In the genomic region with DNA sequence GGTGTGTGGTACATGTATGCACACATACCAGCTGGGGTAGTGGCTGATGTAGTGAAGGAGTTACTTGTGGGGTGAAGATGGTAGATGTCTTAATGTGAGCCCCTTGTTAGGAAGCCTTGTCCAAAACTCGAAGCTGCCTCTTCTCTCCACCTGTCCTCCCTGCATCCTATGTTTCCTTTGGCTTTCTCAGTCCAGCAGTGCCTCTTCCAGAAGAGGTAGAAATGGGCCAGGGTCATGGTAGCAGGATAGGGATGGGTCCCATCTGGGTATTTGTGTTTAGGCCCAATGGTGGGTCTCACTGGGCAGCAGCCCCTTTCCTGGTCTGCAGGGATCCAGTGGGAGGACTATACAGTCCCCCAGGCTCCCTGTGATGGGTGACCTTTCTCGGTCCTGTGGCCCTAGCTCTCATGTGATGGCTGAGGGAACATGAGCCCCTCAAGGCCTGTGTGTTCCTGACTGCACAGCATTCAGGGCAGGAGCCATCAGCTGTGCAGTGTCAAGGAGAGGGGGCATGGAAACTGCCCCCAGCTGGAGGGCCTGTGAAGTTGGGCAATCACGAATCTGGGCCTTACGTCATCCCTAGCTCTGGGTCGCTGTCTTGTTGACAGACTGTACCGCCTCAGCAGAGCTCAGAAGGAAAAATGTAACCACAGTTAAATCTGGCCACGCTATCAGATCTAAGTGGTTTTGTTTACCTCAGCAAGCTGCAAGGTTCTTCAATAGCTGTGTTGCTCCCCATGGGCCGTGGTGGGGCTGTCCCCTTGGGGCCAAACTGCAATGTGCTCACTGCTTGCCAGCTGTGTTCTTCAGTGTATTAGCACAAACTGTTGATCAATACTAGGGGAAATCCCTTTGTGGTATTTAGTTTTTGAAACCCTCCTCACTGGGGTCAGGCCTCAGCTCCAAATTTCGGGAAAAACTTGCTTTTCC, we compare ENCODE assay signal across 9 cellular contexts.
A peak's percentile ranks its signal among the peaks of the same experiment; 100 is the strongest.
DNase-seq lines count a peak whose midpoint lies in the region; ATAC-seq, FAIRE-seq and TF ChIP-seq lines count a peak whose summit lies in the region.
"Had no signal": no experiment of that assay in that cellular context is flagged by ENCODE, and none has a peak within 500 bp of the region (broad histone marks: within the 10 kb centered on the region; RNA-seq: fewer than 3 reads in every experiment).

No MANE protein-coding gene starts in this region.

- H3K36me3 Mint-ChIP-seq in endothelial cell (ENCODE audit: low read depth, unreplicated experiment) = peaks cover 4% of the 10 kb centered on the region
- H3K36me3 Mint-ChIP-seq: CD8-positive, alpha-beta T cell had no signal

- no peak for FAIRE-seq in kidney (lab: Jason Lieb, UNC)

- H3K27me3 ChIP-seq in upper lobe of left lung = no peaks in the 10 kb centered on the region

- ATAC-seq in upper lobe of left lung (ENCODE audit: low FRiP score in 2 of 2) (peak; percentile 43 to 64), GM21576 (IDR thresholded peaks at IDR 0.05; ENCODE audit: unreplicated experiment) (no peak)
- ATAC-seq: CD8-positive, alpha-beta T cell had no signal

- DNase-seq in activated gamma-delta T cell treated with Interleukin-2 at 50 U/mL for 16 hours = peak; percentile 17
- no peak for DNase-seq in activated gamma-delta T cell (lab: John Stamatoyannopoulos, UW)
- DNase-seq in M059J (ENCODE audit: low read depth) = peak; percentile 72
- no peak for DNase-seq in endothelial cell (ENCODE audit: low spot score)
- DNase-seq in upper lobe of left lung = peak in 1 of 2 donors; percentile 43
- no peak for DNase-seq in kidney
- DNase-seq in NCI-H128 (lab: John Stamatoyannopoulos, UW; ENCODE audit: unreplicated experiment) = no peak

- intact Hi-C loops in kidney (cut with DNase I) = no loop called here

- H3K4me3 ChIP-seq in upper lobe of left lung (no peak overlapping the region), kidney (ENCODE audit: low read length in 2 of 2) (no peak overlapping the region)

- no peak for TF ChIP-seq POLR2A in upper lobe of left lung (IDR thresholded peaks at IDR 0.05)

- H3K4me1 ChIP-seq in upper lobe of left lung = peaks cover 0 to 5% (median 0%) of the 10 kb centered on the region in 4 donors
- peaks cover 0 to 9% of the 10 kb centered on the region in 2 donors for H3K4me1 ChIP-seq in kidney (ENCODE audit: control insufficient read depth in 1 of 2, insufficient read depth in 1 of 2, low read depth in 1 of 2, low read length in 2 of 2)

- WGBS in upper lobe of left lung, 2 donors = 32 to 46% methylated on average over 8 of the region's 9 CpGs

- H3K4me3 Mint-ChIP-seq in endothelial cell (ENCODE audit: unreplicated experiment) = peak overlapping the region; percentile 2
- H3K4me3 Mint-ChIP-seq: CD8-positive, alpha-beta T cell had no signal

- H3K9me3 Mint-ChIP-seq in endothelial cell (ENCODE audit: unreplicated experiment) = no peaks in the 10 kb centered on the region

- peaks cover 6% of the 10 kb centered on the region for H3K27me3 Mint-ChIP-seq in endothelial cell (ENCODE audit: unreplicated experiment)

- H3K4me1 Mint-ChIP-seq in endothelial cell (ENCODE audit: unreplicated experiment) = peaks cover 34% of the 10 kb centered on the region

- no peak for TF ChIP-seq EP300 in upper lobe of left lung (IDR thresholded peaks at IDR 0.05)

- no peak for TF ChIP-seq CTCF in endothelial cell (IDR thresholded peaks at IDR 0.05; ENCODE audit: unreplicated experiment)
- TF ChIP-seq CTCF in upper lobe of left lung (IDR thresholded peaks at IDR 0.05) = no peak
- TF ChIP-seq CTCF in kidney (IDR thresholded peaks at IDR 0.05; ENCODE audit: borderline replicate concordance, extremely low read depth, insufficient read depth) = no peak

- no peak overlapping the region for H3K9ac ChIP-seq in kidney (ENCODE audit: low read length in 2 of 2)

- H3K27ac ChIP-seq in upper lobe of left lung (no peak overlapping the region), kidney (ENCODE audit: low read depth in 2 of 2, low read length in 2 of 2) (peak overlapping the region in 1 of 2 donors; percentile 56)

- peak overlapping the region; percentile 78 for H3K27ac Mint-ChIP-seq in endothelial cell (ENCODE audit: unreplicated experiment)
- H3K27ac Mint-ChIP-seq: CD8-positive, alpha-beta T cell had no signal

- H3K9me3 ChIP-seq in upper lobe of left lung (no peaks in the 10 kb centered on the region), kidney (ENCODE audit: control insufficient read depth in 1 of 2, low read length in 2 of 2) (no peaks in the 10 kb centered on the region)

- H3K36me3 ChIP-seq in upper lobe of left lung = no peaks in the 10 kb centered on the region
- H3K36me3 ChIP-seq in kidney (ENCODE audit: control insufficient read depth in 1 of 2, insufficient read depth in 2 of 2, low read length in 2 of 2) = no peaks in the 10 kb centered on the region

Comparison
In these comparisons a context has a peak if more than half of its experiments do, and no peak if none do; other contexts are left out.
1. DNase-seq: peak in activated gamma-delta T cell treated with Interleukin-2 at 50 U/mL for 16 hours (single experiment) and M059J (single experiment); none in activated gamma-delta T cell (single experiment), endothelial cell (single experiment), kidney (single experiment) and NCI-H128 (single experiment).